Comparison of ENCODE assay signal across 25 cellular contexts in genomic region chr2:62800618-62801017, GRCh38.
DNase-seq lines count a peak whose midpoint lies in the region; ATAC-seq, FAIRE-seq and TF ChIP-seq lines count a peak whose summit lies in the region.
"Had no signal": no experiment of that assay in that cellular context is flagged by ENCODE, and none has a peak within 500 bp of the region (broad histone marks: within the 10 kb centered on the region; RNA-seq: fewer than 3 reads in every experiment).

No MANE protein-coding gene starts in this region.

- no peaks in the 10 kb centered on the region for H3K27me3 ChIP-seq in Loucy (ENCODE audit: insufficient read depth, low read length, poor library complexity, severe bottlenecking)

- FAIRE-seq in GM12892 (lab: Jason Lieb, UNC) (peak; percentile 24), frontal cortex (lab: Jason Lieb, UNC) (no peak)
- FAIRE-seq: astrocyte, islet of Langerhans, RCC 7860 had no signal

- H2AFZ ChIP-seq in Loucy (ENCODE audit: low read length) = no peak overlapping the region

- no peak for TF ChIP-seq POLR2A in GM12892 (IDR thresholded peaks at IDR 0.05; ENCODE audit: low read depth, low read length)

- H3K4me2 ChIP-seq in Loucy (ENCODE audit: low read depth, low read length, poor library complexity, severe bottlenecking) = peak overlapping the region; percentile 74

- peaks cover 6% of the 10 kb centered on the region; the same call in 1 of the 2 replicates for H3K79me2 ChIP-seq in Loucy (ENCODE audit: insufficient read depth, low read length)

- H3K4me3 ChIP-seq in Loucy (ENCODE audit: low read length, poor library complexity, severe bottlenecking) = no peak overlapping the region
- H3K4me3 ChIP-seq: HAP-1, mucosa of descending colon, SK-N-MC, thoracic aorta had no signal

- no peak for DNase-seq in GM12892 (ENCODE audit: insufficient read length)
- no peak for DNase-seq in frontal cortex (ENCODE audit: low spot score in 2 of 2)
- no peak for DNase-seq in NOMO-1 (lab: John Stamatoyannopoulos, UW; ENCODE audit: unreplicated experiment in 2 of 2)
- no peak for DNase-seq in T-helper 2 cell
- DNase-seq: activated CD4-positive, alpha-beta memory T cell treated with anti-CD3 and anti-CD28 coated beads for 36 hours; activated naive CD4-positive, alpha-beta T cell treated with anti-CD3 and anti-CD28 coated beads, Interleukin-2, amount 10 ng/mL, durations not matched to agents 7 days and 5 days; activated T-cell treated with anti-CD3 and anti-CD28 coated beads, Interleukin-2, amount 50 U/mL, for 4 hours; CD4-positive, alpha-beta T cell; foreskin fibroblast; hypothalamus; KG1; mucosa of descending colon; NCI-H1092; NCI-H2081; NCI-H446; stimulated activated naive CD4-positive, alpha-beta T cell had no signal

- no peaks in the 10 kb centered on the region for H3K9me2 ChIP-seq in Loucy (replicated peaks; ENCODE audit: low read depth, low read length)

- no peak overlapping the region for H3K9ac ChIP-seq in Loucy (ENCODE audit: low read depth, low read length, poor library complexity, severe bottlenecking)

- H3K9me3 ChIP-seq in Loucy (ENCODE audit: insufficient read depth, low read depth, low read length) = no peaks in the 10 kb centered on the region
- H3K9me3 ChIP-seq: HAP-1, mucosa of descending colon, thoracic aorta had no signal

- H3K4me1 ChIP-seq in Loucy (ENCODE audit: insufficient read depth, low read length, poor library complexity, severe bottlenecking) = peaks cover 21% of the 10 kb centered on the region
- H3K4me1 ChIP-seq: HAP-1 had no signal

- no peaks in the 10 kb centered on the region for H4K20me1 ChIP-seq in Loucy (ENCODE audit: insufficient read depth, low read length, poor library complexity, severe bottlenecking)

- H3F3A ChIP-seq in Loucy (ENCODE audit: low read depth) = no peaks in the 10 kb centered on the region

- no peaks in the 10 kb centered on the region for H3K36me3 ChIP-seq in Loucy (ENCODE audit: insufficient read depth, low read length)
- H3K36me3 ChIP-seq: HAP-1, thoracic aorta had no signal

- peak; percentile 42 for ATAC-seq in GM19025 (IDR thresholded peaks at IDR 0.05; ENCODE audit: low read depth, unreplicated experiment)
- ATAC-seq in HG02610 (IDR thresholded peaks at IDR 0.05; ENCODE audit: unreplicated experiment) = peak; percentile 64
- ATAC-seq: mucosa of descending colon had no signal

- TF ChIP-seq CTCF in Loucy (conservative IDR thresholded peaks at IDR 0.05; ENCODE audit: low read length) = no peak
